In genomic region chr17:62109378-62109902, GRCh38 we compare ENCODE assay signal across 9 cellular contexts. TPM values are rescaled to one million over a fixed set of nuclear protein-coding genes. Genes with fewer than 3 reads are reported as not detected.
DNase-seq lines count a peak whose midpoint lies in the region; ATAC-seq and TF ChIP-seq lines count a peak whose summit lies in the region.
"Had no signal": no experiment of that assay in that cellular context is flagged by ENCODE, and none has a peak within 500 bp of the region (broad histone marks: within the 10 kb centered on the region; RNA-seq: fewer than 3 reads in every experiment).

No MANE protein-coding gene starts in this region.

- H3K9me3 Mint-ChIP-seq in activated CD4-positive, alpha-beta T cell treated with anti-CD3 and anti-CD28 coated beads, Interleukin-2, amount 10 ng/mL, durations not matched to agents 24 days and 14 days = no peaks in the 10 kb centered on the region
- peaks cover 5% of the 10 kb centered on the region for H3K9me3 Mint-ChIP-seq in progenitor cell of endocrine pancreas (ENCODE audit: low read depth)
- H3K9me3 Mint-ChIP-seq: activated naive CD4-positive, alpha-beta T cell treated with anti-CD3 and anti-CD28 coated beads, Interleukin-2, amount 50 U/mL, for 24 hours had no signal

- H3K27me3 Mint-ChIP-seq in activated CD4-positive, alpha-beta T cell treated with anti-CD3 and anti-CD28 coated beads, Interleukin-2, amount 10 ng/mL, durations not matched to agents 24 days and 14 days = peaks cover 10% of the 10 kb centered on the region
- H3K27me3 Mint-ChIP-seq in progenitor cell of endocrine pancreas = no peaks in the 10 kb centered on the region

- no peaks in the 10 kb centered on the region for H3K36me3 Mint-ChIP-seq in activated CD4-positive, alpha-beta T cell treated with anti-CD3 and anti-CD28 coated beads, Interleukin-2, amount 10 ng/mL, durations not matched to agents 24 days and 14 days (ENCODE audit: low read depth)
- H3K36me3 Mint-ChIP-seq in progenitor cell of endocrine pancreas (ENCODE audit: insufficient read depth) = no peaks in the 10 kb centered on the region

- H3K27ac Mint-ChIP-seq in activated CD4-positive, alpha-beta T cell treated with anti-CD3 and anti-CD28 coated beads, Interleukin-2, amount 10 ng/mL, durations not matched to agents 24 days and 14 days = no peak overlapping the region
- H3K27ac Mint-ChIP-seq in progenitor cell of endocrine pancreas = no peak overlapping the region
- H3K27ac Mint-ChIP-seq: activated naive CD4-positive, alpha-beta T cell treated with anti-CD3 and anti-CD28 coated beads, Interleukin-2, amount 50 U/mL, for 24 hours had no signal

- ATAC-seq in HG03175 (IDR thresholded peaks at IDR 0.05; ENCODE audit: unreplicated experiment) (peak; percentile 98), esophagus mucosa (peak; percentile 89)

- DNase-seq in Caki2 (ENCODE audit: low read depth) (peak; percentile 79), GM19240 (ENCODE audit: insufficient read length, low spot score) (peak; percentile 65), NCI-H510A treated with DMSO at 0.1 percent for 48 hours (lab: John Stamatoyannopoulos, UW) (peak; percentile 74), progenitor cell of endocrine pancreas (ENCODE audit: low spot score, unreplicated experiment) (peak; percentile 73), NCI-H187 (lab: John Stamatoyannopoulos, UW) (no peak)
- peak; percentile 86 for DNase-seq in activated CD4-positive, alpha-beta T cell treated with anti-CD3 and anti-CD28 coated beads, Interleukin-2, amount 10 ng/mL, durations not matched to agents 24 days and 14 days

- intact Hi-C loops in activated CD4-positive, alpha-beta T cell treated with anti-CD3 and anti-CD28 coated beads, Interleukin-2, amount 10 ng/mL, durations not matched to agents 24 days and 14 days (cut with micrococcal nuclease) = loop anchor here (2.0 kb wide), 1 partner anchor 473 kb away; no protein-coding TSS in a partner anchor

- in situ Hi-C loops in Caki2 (cut with HindIII; ENCODE audit: low pct_unique_long_range_greater_than_20kb, low sequenced_read_pairs) = no loop called here

- peak; percentile 94 for TF ChIP-seq CTCF in progenitor cell of endocrine pancreas (IDR thresholded peaks at IDR 0.05; ENCODE audit: unreplicated experiment)

- no peak overlapping the region for H3K4me3 Mint-ChIP-seq in activated CD4-positive, alpha-beta T cell treated with anti-CD3 and anti-CD28 coated beads, Interleukin-2, amount 10 ng/mL, durations not matched to agents 24 days and 14 days
- no peak overlapping the region for H3K4me3 Mint-ChIP-seq in progenitor cell of endocrine pancreas (ENCODE audit: low read depth)
- H3K4me3 Mint-ChIP-seq: activated naive CD4-positive, alpha-beta T cell treated with anti-CD3 and anti-CD28 coated beads, Interleukin-2, amount 50 U/mL, for 24 hours had no signal

- H3K4me1 Mint-ChIP-seq in activated CD4-positive, alpha-beta T cell treated with anti-CD3 and anti-CD28 coated beads, Interleukin-2, amount 10 ng/mL, durations not matched to agents 24 days and 14 days = no peaks in the 10 kb centered on the region
- H3K4me1 Mint-ChIP-seq in progenitor cell of endocrine pancreas (ENCODE audit: low read depth) = peaks cover 1% of the 10 kb centered on the region
- H3K4me1 Mint-ChIP-seq: activated naive CD4-positive, alpha-beta T cell treated with anti-CD3 and anti-CD28 coated beads, Interleukin-2, amount 50 U/mL, for 24 hours had no signal

RNA-seq across cellular contexts. Expression of gene MED13, which starts 44.4 kb away (rescaled TPM):
- 8.6 and 10.8 TPM in 2 replicates for total RNA-seq in Caki2 (2014; rRNA removed; shearing (Covaris generic); ENCODE audit: low replicate concordance)
- 60.1 and 63.4 TPM in 2 replicates for total RNA-seq in activated CD4-positive, alpha-beta T cell treated with anti-CD3 and anti-CD28 coated beads, Interleukin-2, amount 10 ng/mL, durations not matched to agents 24 days and 14 days
- 43.7 TPM for total RNA-seq in esophagus mucosa
- 68.8 and 83.7 TPM in 2 replicates for total RNA-seq in progenitor cell of endocrine pancreas

Comparison
In these comparisons a context has a peak if more than half of its experiments do, and no peak if none do; other contexts are left out.
1. DNase-seq: peak in Caki2 (single experiment), GM19240 (single experiment), NCI-H510A treated with DMSO at 0.1 percent for 48 hours (single experiment), activated CD4-positive, alpha-beta T cell treated with anti-CD3 and anti-CD28 coated beads, Interleukin-2, amount 10 ng/mL, durations not matched to agents 24 days and 14 days (single experiment) and progenitor cell of endocrine pancreas (single experiment); none in NCI-H187 (0 of 2).